Comparison of ENCODE assay signal across 8 cellular contexts in genomic region chr19:55165952-55166529, GRCh38. TPM values are rescaled to one million over a fixed set of nuclear protein-coding genes. Genes with fewer than 3 reads are reported as not detected.
DNase-seq lines count a peak whose midpoint lies in the region; ATAC-seq and TF ChIP-seq lines count a peak whose summit lies in the region.

No MANE protein-coding gene starts in this region.

- H3K9me3 ChIP-seq in MG63 (no peaks in the 10 kb centered on the region), right atrium auricular region (no peaks in the 10 kb centered on the region)

- peak overlapping the region; percentile 89 for H3K27ac ChIP-seq in RWPE1
- no peak overlapping the region for H3K27ac ChIP-seq in right atrium auricular region

- CTCF ChIA-PET in RWPE1 (lab: Yijun Ruan, JAX) = interaction anchor here (0.6 to 1.3 kb wide), 5 partner anchors 9 to 25 kb away, joined by 3 to 9 read pairs (median 4); no protein-coding TSS in a partner anchor

- no peak for ATAC-seq in HG02852 (IDR thresholded peaks at IDR 0.05; ENCODE audit: unreplicated experiment)

- H3K4me1 ChIP-seq in right atrium auricular region = peaks cover 0 to 18% of the 10 kb centered on the region in 2 donors

- DNase-seq in stimulated activated naive CD4-positive, alpha-beta T cell (lab: John Stamatoyannopoulos, UW) = peak in 4 of 6 experiments; percentile 13 to 47 (median 42)
- no peak for DNase-seq in stimulated activated naive CD4-positive, alpha-beta T cell treated with Interleukin-2 at 50 U/mL for 16 hours (lab: John Stamatoyannopoulos, UW)
- DNase-seq in MG63 = peak; percentile 78
- peak; percentile 66 for DNase-seq in RWPE1 (ENCODE audit: low spot score)
- peak in 31 of 56 donors; percentile 6 to 69 (median 38) for DNase-seq in amygdala (lab: John Stamatoyannopoulos, UW)
- DNase-seq in right atrium auricular region (ENCODE audit: low spot score) = peak; percentile 70
- peak; percentile 29 for DNase-seq in pulmonary artery endothelial cell (ENCODE audit: low read depth, low spot score)

- TF ChIP-seq CTCF in RWPE1 (conservative IDR thresholded peaks at IDR 0.05; ENCODE audit: low read depth) = peak; percentile 81
- TF ChIP-seq CTCF in right atrium auricular region (IDR thresholded peaks at IDR 0.05) = peak; percentile 29 to 63

- H3K36me3 ChIP-seq in MG63 = no peaks in the 10 kb centered on the region
- no peaks in the 10 kb centered on the region for H3K36me3 ChIP-seq in right atrium auricular region

- peak overlapping the region; percentile 52 for H3K4me3 ChIP-seq in MG63
- H3K4me3 ChIP-seq in right atrium auricular region = peak overlapping the region; percentile 40 to 55

- H3K27me3 ChIP-seq in MG63 (peaks cover 5% of the 10 kb centered on the region), right atrium auricular region (peaks cover 0 to 13% of the 10 kb centered on the region in 2 donors)

- POLR2A ChIA-PET in RWPE1 (lab: Yijun Ruan, JAX; ENCODE audit: low non-redundant PET) = no interaction called here

RNA-seq across cellular contexts. Expression of gene DNAAF3, which starts 0.4 kb away (rescaled TPM):
- 2.7 TPM in 1 of 2 replicates, not detected in the other for total RNA-seq in MG63 (2014; rRNA removed; shearing (Covaris generic); ENCODE audit: low replicate concordance)
- total RNA-seq in right atrium auricular region = 1 to 10 TPM in 1 of 2 donors, under 1 TPM in 1; 0.89 to 2.7 TPM
- total RNA-seq in pulmonary artery endothelial cell = 0.32 and 0.73 TPM in 2 replicates

RNA-seq across cellular contexts. Expression of gene TNNI3, which starts 8.5 kb away (rescaled TPM):
- total RNA-seq in MG63 (2014; rRNA removed; shearing (Covaris generic); ENCODE audit: low replicate concordance) = not detected in 2 replicates
- total RNA-seq in right atrium auricular region (1,000 to 10,000 TPM; 3,822 to 4,003 TPM), pulmonary artery endothelial cell (not detected in 2 replicates)

RNA-seq across cellular contexts. Expression of gene SYT5, which starts 14.0 kb away (rescaled TPM):
- total RNA-seq in MG63 (2014; rRNA removed; shearing (Covaris generic); ENCODE audit: low replicate concordance) = not detected in 2 replicates
- under 1 TPM in 1 of 2 donors, not detected in 1; 0.08 TPM for total RNA-seq in right atrium auricular region
- not detected in 2 replicates for total RNA-seq in pulmonary artery endothelial cell

RNA-seq across cellular contexts. Expression of gene TNNT1, which starts 17.0 kb away (rescaled TPM):
- 1.7 TPM in 1 of 2 replicates, not detected in the other for total RNA-seq in MG63 (2014; rRNA removed; shearing (Covaris generic); ENCODE audit: low replicate concordance)
- total RNA-seq in right atrium auricular region = 10 to 100 TPM in 1 of 2 donors, 1 to 10 TPM in 1; 6.8 to 46.5 TPM
- total RNA-seq in pulmonary artery endothelial cell = 2.0 and 2.3 TPM in 2 replicates

RNA-seq across cellular contexts. Expression of gene PTPRH, which starts 43.3 kb away (rescaled TPM):
- 3.9 and 11.8 TPM in 2 replicates for total RNA-seq in MG63 (2014; rRNA removed; shearing (Covaris generic); ENCODE audit: low replicate concordance)
- total RNA-seq in right atrium auricular region (1 to 10 TPM; 1.3 to 7.8 TPM), pulmonary artery endothelial cell (0.46 and 1.2 TPM in 2 replicates)

Comparison
In these comparisons a context has a peak if more than half of its experiments do, and no peak if none do; other contexts are left out.
1. RNA of gene TNNI3, which starts 8.5 kb away (total RNA-seq): 3,822 to 4,003 TPM in right atrium auricular region; not detected in MG63 and not detected in pulmonary artery endothelial cell; every median in the first group is over 1,000 times any median in the second.